21 cellular contexts compared by ENCODE assay signal in the genomic region with DNA sequence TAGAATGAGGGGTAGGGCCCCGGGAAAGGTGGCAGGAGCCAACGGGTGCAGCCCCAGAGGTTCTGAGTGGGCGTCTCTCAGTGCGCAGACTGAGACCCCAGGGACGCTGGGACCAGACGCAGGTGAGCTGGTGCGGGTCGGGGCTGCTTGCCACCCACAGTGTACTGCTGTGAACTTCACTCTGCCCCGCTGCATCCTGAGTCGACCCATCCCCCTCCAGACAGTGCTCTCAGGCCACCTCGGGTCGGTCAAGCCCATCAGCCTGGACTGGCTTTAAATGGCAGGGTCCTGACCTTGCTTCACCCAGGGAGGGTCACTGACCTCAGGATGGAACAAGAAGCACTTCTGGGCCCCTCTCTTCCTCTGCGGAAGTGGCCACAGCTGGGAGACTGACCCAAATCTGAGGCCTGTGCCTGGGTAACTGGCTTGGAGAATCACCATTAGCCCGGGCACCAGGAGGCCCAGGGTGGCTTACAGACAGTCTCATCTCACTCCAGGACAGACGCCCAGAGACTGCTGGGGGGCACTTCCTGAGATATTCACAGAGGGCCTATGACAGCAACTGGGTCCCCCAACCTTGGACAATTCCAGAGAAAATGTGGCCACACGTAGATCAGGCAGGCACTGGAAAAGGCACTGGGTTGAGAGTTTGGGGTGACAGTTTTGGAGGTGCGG. TPM values are rescaled to one million over a fixed set of nuclear protein-coding genes. Genes with fewer than 3 reads are reported as not detected.
DNase-seq lines count a peak whose midpoint lies in the region; ATAC-seq and TF ChIP-seq lines count a peak whose summit lies in the region.
"Had no signal": no experiment of that assay in that cellular context is flagged by ENCODE, and none has a peak within 500 bp of the region (broad histone marks: within the 10 kb centered on the region; RNA-seq: fewer than 3 reads in every experiment).

No MANE protein-coding gene starts in this region.

- H3K4me2 ChIP-seq in GM23338 (no peak overlapping the region), osteoblast (ENCODE audit: insufficient read depth, low read length) (no peak overlapping the region)
- H3K4me2 ChIP-seq: BLaER1 had no signal

- peaks cover 11% of the 10 kb centered on the region for H3K27me3 Mint-ChIP-seq in GM23338 (ENCODE audit: insufficient read depth, low read depth, poor library complexity)
- peaks cover 8% of the 10 kb centered on the region for H3K27me3 Mint-ChIP-seq in activated CD4-positive, alpha-beta memory T cell treated with anti-CD3 and anti-CD28 coated beads for 36 hours
- peaks cover 17 to 64% of the 10 kb centered on the region in 2 donors for H3K27me3 Mint-ChIP-seq in effector memory CD8-positive, alpha-beta T cell

- no peaks in the 10 kb centered on the region for H3K9me3 ChIP-seq in osteoblast (ENCODE audit: low read depth, low read length)
- no peaks in the 10 kb centered on the region for H3K9me3 ChIP-seq in prostate gland
- H3K9me3 ChIP-seq: BLaER1 had no signal

- TF ChIP-seq POLR2A in prostate gland (IDR thresholded peaks at IDR 0.05) = no peak

- no peaks in the 10 kb centered on the region for H3K9me3 Mint-ChIP-seq in GM23338
- H3K9me3 Mint-ChIP-seq in activated CD4-positive, alpha-beta memory T cell treated with anti-CD3 and anti-CD28 coated beads for 36 hours = no peaks in the 10 kb centered on the region
- H3K9me3 Mint-ChIP-seq in effector memory CD8-positive, alpha-beta T cell = no peaks in the 10 kb centered on the region
- H3K9me3 Mint-ChIP-seq: CD14-positive monocyte; CD4-positive, alpha-beta memory T cell; HFFc6; IgD-negative memory B cell had no signal

- ATAC-seq in GM23338 = peak; percentile 30; the same call in 1 of the 3 replicates
- peak; percentile 16 for ATAC-seq in left lobe of liver
- no peak for ATAC-seq in effector memory CD8-positive, alpha-beta T cell (replicated peaks)
- ATAC-seq: GM12878, HCT116 had no signal

- H3K9me2 ChIP-seq in GM23338 (ENCODE audit: insufficient read depth) = no peaks in the 10 kb centered on the region

- H3K27me3 ChIP-seq in GM23338 (ENCODE audit: insufficient read depth) (no peaks in the 10 kb centered on the region), osteoblast (ENCODE audit: insufficient read depth, low read length) (peaks cover 7% of the 10 kb centered on the region), prostate gland (replicated peaks; ENCODE audit: insufficient read depth) (no peaks in the 10 kb centered on the region)
- H3K27me3 ChIP-seq: BLaER1 had no signal

- CTCF ChIA-PET in activated CD4-positive, alpha-beta memory T cell treated with anti-CD3 and anti-CD28 coated beads for 36 hours (lab: Charles Lee) = no interaction called here

- 82% methylated on average over 15 of the region's 17 CpGs for WGBS in prostate gland

- no peak overlapping the region for H3K4me3 ChIP-seq in GM23338
- H3K4me3 ChIP-seq in osteoblast (ENCODE audit: insufficient read depth, low read length) = no peak overlapping the region
- H3K4me3 ChIP-seq in prostate gland = no peak overlapping the region
- H3K4me3 ChIP-seq: BLaER1, GM12878 had no signal

- TF ChIP-seq CTCF in GM23338 (conservative IDR thresholded peaks at IDR 0.05; ENCODE audit: low read depth in 2 of 2) = no peak
- no peak for TF ChIP-seq CTCF in osteoblast (IDR thresholded peaks at IDR 0.05; ENCODE audit: extremely low read depth, low read depth, low read length)
- TF ChIP-seq CTCF in prostate gland (IDR thresholded peaks at IDR 0.05) = no peak

- H3K27ac ChIP-seq in GM23338 (ENCODE audit: low read depth) = no peak overlapping the region
- H3K27ac ChIP-seq in osteoblast (ENCODE audit: low read depth, low read length) = no peak overlapping the region
- H3K27ac ChIP-seq in prostate gland = no peak overlapping the region
- H3K27ac ChIP-seq: BLaER1 had no signal

- H4K20me1 ChIP-seq in GM23338 (replicated peaks; ENCODE audit: insufficient read depth) (no peaks in the 10 kb centered on the region), osteoblast (ENCODE audit: insufficient read depth, low read length) (no peaks in the 10 kb centered on the region)
- H4K20me1 ChIP-seq: BLaER1 had no signal

- peaks cover 6% of the 10 kb centered on the region; the same call in 1 of the 3 replicates for H3K4me1 Mint-ChIP-seq in GM23338
- no peaks in the 10 kb centered on the region for H3K4me1 Mint-ChIP-seq in activated CD4-positive, alpha-beta memory T cell treated with anti-CD3 and anti-CD28 coated beads for 36 hours (ENCODE audit: low read depth)
- H3K4me1 Mint-ChIP-seq in effector memory CD8-positive, alpha-beta T cell (ENCODE audit: low read depth in 2 of 2) = no peaks in the 10 kb centered on the region
- H3K4me1 Mint-ChIP-seq: CD14-positive monocyte; CD4-positive, alpha-beta memory T cell; IgD-negative memory B cell had no signal

- H3K36me3 ChIP-seq in GM23338 (ENCODE audit: insufficient read depth) (no peaks in the 10 kb centered on the region), osteoblast (ENCODE audit: insufficient read depth, low read length) (no peaks in the 10 kb centered on the region), prostate gland (no peaks in the 10 kb centered on the region)
- H3K36me3 ChIP-seq: BLaER1 had no signal

- intact Hi-C loops in activated CD4-positive, alpha-beta memory T cell treated with anti-CD3 and anti-CD28 coated beads for 36 hours (cut with micrococcal nuclease) = no loop called here
- intact Hi-C loops in prostate gland (cut with DNase I) = no loop called here

- H3K4me1 ChIP-seq in GM23338 (ENCODE audit: insufficient read depth) (no peaks in the 10 kb centered on the region), osteoblast (ENCODE audit: insufficient read depth, low read length) (no peaks in the 10 kb centered on the region), prostate gland (replicated peaks) (no peaks in the 10 kb centered on the region)

- H2AFZ ChIP-seq in GM23338 = no peak overlapping the region
- no peak overlapping the region for H2AFZ ChIP-seq in osteoblast (ENCODE audit: low read length)

- H3K4me3 Mint-ChIP-seq in GM23338 = no peak overlapping the region
- H3K4me3 Mint-ChIP-seq in activated CD4-positive, alpha-beta memory T cell treated with anti-CD3 and anti-CD28 coated beads for 36 hours = no peak overlapping the region
- H3K4me3 Mint-ChIP-seq in effector memory CD8-positive, alpha-beta T cell = no peak overlapping the region
- H3K4me3 Mint-ChIP-seq: CD14-positive monocyte; CD4-positive, alpha-beta memory T cell; HFFc6; IgD-negative memory B cell had no signal

- H3K27ac Mint-ChIP-seq in GM23338 = no peak overlapping the region
- no peak overlapping the region for H3K27ac Mint-ChIP-seq in activated CD4-positive, alpha-beta memory T cell treated with anti-CD3 and anti-CD28 coated beads for 36 hours
- H3K27ac Mint-ChIP-seq in effector memory CD8-positive, alpha-beta T cell = no peak overlapping the region
- H3K27ac Mint-ChIP-seq: HFFc6, IgD-negative memory B cell had no signal

- no peaks in the 10 kb centered on the region for H3F3A ChIP-seq in GM23338 (replicated peaks; ENCODE audit: low read depth)

- POLR2A ChIA-PET in activated CD4-positive, alpha-beta memory T cell treated with anti-CD3 and anti-CD28 coated beads for 36 hours (lab: Charles Lee) = no interaction called here

- H3K36me3 Mint-ChIP-seq in GM23338 (ENCODE audit: low read depth) = no peaks in the 10 kb centered on the region
- no peaks in the 10 kb centered on the region for H3K36me3 Mint-ChIP-seq in activated CD4-positive, alpha-beta memory T cell treated with anti-CD3 and anti-CD28 coated beads for 36 hours
- H3K36me3 Mint-ChIP-seq in effector memory CD8-positive, alpha-beta T cell (ENCODE audit: insufficient read depth) = no peaks in the 10 kb centered on the region
- H3K36me3 Mint-ChIP-seq: CD14-positive monocyte; CD4-positive, alpha-beta memory T cell; IgD-negative memory B cell had no signal

- DNase-seq in GM23338 (ENCODE audit: low spot score) (no peak), HuH-7.5 (ENCODE audit: low spot score) (peak; percentile 75), left lobe of liver (ENCODE audit: low spot score) (no peak), osteoblast (ENCODE audit: insufficient read length, low spot score, missing footprints) (peak; percentile 78), retina (no peak), prostate gland (ENCODE audit: low spot score) (no peak)
- no peak for DNase-seq in activated CD4-positive, alpha-beta memory T cell treated with anti-CD3 and anti-CD28 coated beads for 36 hours
- no peak for DNase-seq in effector memory CD8-positive, alpha-beta T cell
- DNase-seq: ACHN; Calu3; CD4-positive, alpha-beta memory T cell; DMS79 treated with DMSO at 0.1 percent for 48 hours; GF-D8; HFFc6; Karpas-422; KBM-7 had no signal

- H3K79me2 ChIP-seq in GM23338 (replicated peaks; ENCODE audit: insufficient read depth) = no peaks in the 10 kb centered on the region
- H3K79me2 ChIP-seq in osteoblast (ENCODE audit: insufficient read depth, low read length) = no peaks in the 10 kb centered on the region

TF ChIP-seq in GM23338, 12 proteins besides CTCF, POLR2A, EP300 and RAD21 (continues in another document):
- TF ChIP-seq ZNF114 (CRISPR knock-in tag; IDR thresholded peaks at IDR 0.05) (no peak), ETS1 (IDR thresholded peaks at IDR 0.05) (no peak), EZH2 (IDR thresholded peaks at IDR 0.05; ENCODE audit: low read depth, unreplicated experiment) (no peak)

RNA-seq across cellular contexts. Expression of gene BOK, which starts 23.7 kb away (rescaled TPM):
- total RNA-seq in GM23338 (2014; rRNA removed; shearing (Covaris generic)) = 33.4 and 36.7 TPM in 2 replicates
- polyA plus RNA-seq in GM23338 (2016; fragmentation: Nextera tagmentation; extraction: Ambion mirVana) = 13.5 and 13.6 TPM in 2 replicates
- total RNA-seq in left lobe of liver (95.8 TPM), osteoblast (33.3 and 41.3 TPM in 2 replicates), prostate gland (10 to 100 TPM; 58.3 to 91.6 TPM)
- total RNA-seq in activated CD4-positive, alpha-beta memory T cell treated with anti-CD3 and anti-CD28 coated beads for 36 hours = under 1 TPM; 0.07 to 0.10 TPM
- total RNA-seq: CD4-positive, alpha-beta memory T cell had no signal
- polyA plus RNA-seq: CD4-positive, alpha-beta memory T cell had no signal

RNA-seq across cellular contexts. Expression of gene STK25, which starts 26.5 kb away (rescaled TPM):
- 275 and 304 TPM in 2 replicates for total RNA-seq in GM23338 (2014; rRNA removed; shearing (Covaris generic))
- polyA plus RNA-seq in GM23338 (2016; fragmentation: Nextera tagmentation; extraction: Ambion mirVana) = 125 and 142 TPM in 2 replicates
- total RNA-seq in left lobe of liver = 65.5 TPM
- 189 and 227 TPM in 2 replicates for total RNA-seq in osteoblast
- 10 to 100 TPM; 97.9 to 99.1 TPM for total RNA-seq in activated CD4-positive, alpha-beta memory T cell treated with anti-CD3 and anti-CD28 coated beads for 36 hours
- 100 to 1,000 TPM; 169 to 235 TPM for total RNA-seq in prostate gland

Comparison
In these comparisons a context has a peak if more than half of its experiments do, and no peak if none do; other contexts are left out.
1. DNase-seq: peak in HuH-7.5 (single experiment) and osteoblast (single experiment); none in GM23338 (single experiment), left lobe of liver (single experiment), retina (single experiment), activated CD4-positive, alpha-beta memory T cell treated with anti-CD3 and anti-CD28 coated beads for 36 hours (single experiment), prostate gland (single experiment) and effector memory CD8-positive, alpha-beta T cell (0 of 3).
2. RNA of gene BOK, which starts 23.7 kb away (total RNA-seq): 95.8 TPM in left lobe of liver (single experiment), 58.3 to 91.6 TPM in prostate gland, 33.3 to 41.3 TPM in osteoblast and 33.4 to 36.7 TPM in GM23338; 0.07 to 0.10 TPM in activated CD4-positive, alpha-beta memory T cell treated with anti-CD3 and anti-CD28 coated beads for 36 hours; every median in the first group is over 10 times any median in the second.